11 cellular contexts compared by ENCODE assay signal in genomic region chr22:43861529-43861928, GRCh38. TPM values are rescaled to one million over a fixed set of nuclear protein-coding genes. Genes with fewer than 3 reads are reported as not detected.
DNase-seq lines count a peak whose midpoint lies in the region; ATAC-seq and TF ChIP-seq lines count a peak whose summit lies in the region.
"Had no signal": no experiment of that assay in that cellular context is flagged by ENCODE, and none has a peak within 500 bp of the region (broad histone marks: within the 10 kb centered on the region; RNA-seq: fewer than 3 reads in every experiment).

No MANE protein-coding gene starts in this region.

- POLR2A ChIA-PET in AG04449 (lab: Yijun Ruan, JAX), result no interaction called here

- no peaks in the 10 kb centered on the region for H4K20me1 ChIP-seq in GM23338 (replicated peaks; ENCODE audit: insufficient read depth)

- CTCF ChIA-PET in AG04449 (lab: Yijun Ruan, JAX), result no interaction called here

- no peaks in the 10 kb centered on the region for H3K9me2 ChIP-seq in GM23338 (ENCODE audit: insufficient read depth)

- peaks cover 20% of the 10 kb centered on the region for H3K36me3 Mint-ChIP-seq in GM23338 (ENCODE audit: low read depth)

- peaks cover 23% of the 10 kb centered on the region for H3K27me3 Mint-ChIP-seq in GM23338 (ENCODE audit: insufficient read depth, low read depth, poor library complexity)

- peak overlapping the region; percentile 81 for H3K4me2 ChIP-seq in GM23338

- no peaks in the 10 kb centered on the region; the same call in 1 of the 2 replicates for H3K36me3 ChIP-seq in GM23338 (ENCODE audit: insufficient read depth)
- H3K36me3 ChIP-seq in brain microvascular endothelial cell (replicated peaks), result no peaks in the 10 kb centered on the region
- H3K36me3 ChIP-seq in mesodermal cell (ENCODE audit: control insufficient read depth, insufficient read depth, low read length), result no peaks in the 10 kb centered on the region

- 56 to 63% methylated on average over 3 to 4 of the region's 9 CpGs for WGBS in mesodermal cell (ENCODE audit: insufficient coverage in 2 of 2), 2 experiments

- TF ChIP-seq CTCF in AG04449 (IDR thresholded peaks at IDR 0.05; ENCODE audit: insufficient read depth, low read length, missing control alignments), result no peak
- TF ChIP-seq CTCF in GM23338 (conservative IDR thresholded peaks at IDR 0.05; ENCODE audit: low read depth in 2 of 2), result no peak
- no peak for TF ChIP-seq CTCF in brain microvascular endothelial cell (IDR thresholded peaks at IDR 0.05; ENCODE audit: low read depth, low read length, missing control alignments)

- H3K4me3 ChIP-seq in AG04449 (ENCODE audit: low read depth, low read length) (peak overlapping the region; percentile 1; the same call in 1 of the 2 replicates), GM23338 (peak overlapping the region; percentile 55), brain microvascular endothelial cell (ENCODE audit: low read depth, low read length) (peak overlapping the region; percentile 33), mesodermal cell (ENCODE audit: extremely low read depth, insufficient read depth, low read length, poor library complexity, severe bottlenecking) (peak overlapping the region; percentile 47)

- in situ Hi-C loops in brain microvascular endothelial cell (cut with HindIII; ENCODE audit: low pct_ligation_motif_present, low sequenced_read_pairs), result no loop called here

- H2AFZ ChIP-seq in GM23338, result no peak overlapping the region

- H3K27ac ChIP-seq in GM23338 (ENCODE audit: low read depth) (no peak overlapping the region), brain microvascular endothelial cell (no peak overlapping the region), mesodermal cell (ENCODE audit: low read depth, low read length, severe bottlenecking) (no peak overlapping the region)

- peaks cover 10% of the 10 kb centered on the region for H3K9me3 Mint-ChIP-seq in GM23338

- peak; percentile 12 for ATAC-seq in GM23338
- no peak for ATAC-seq in esophagus mucosa
- ATAC-seq: stimulated activated naive CD8-positive, alpha-beta T cell treated with anti-CD3 and anti-CD28 coated beads, Interleukin-15, Interleukin-2, amounts not matched to agents 100 U/mL and 50 U/mL, for 24 hours had no signal

- H3K27me3 ChIP-seq in GM23338 (ENCODE audit: insufficient read depth), result 0 out of 2 replicates have a peak, but pooled peaks cover 2% of the 10 kb centered on the region
- H3K27me3 ChIP-seq in brain microvascular endothelial cell (replicated peaks), result peaks cover 7% of the 10 kb centered on the region

- no peak overlapping the region for H3K27ac Mint-ChIP-seq in GM23338

- H3K4me1 ChIP-seq in GM23338 (ENCODE audit: insufficient read depth) (peaks cover 21% of the 10 kb centered on the region), mesodermal cell (ENCODE audit: control insufficient read depth, insufficient read depth, low read length, poor library complexity, severe bottlenecking) (no peaks in the 10 kb centered on the region)

- peaks cover 51% of the 10 kb centered on the region for H3K79me2 ChIP-seq in GM23338 (replicated peaks; ENCODE audit: insufficient read depth)

- H3K9me3 ChIP-seq in mesodermal cell (ENCODE audit: control insufficient read depth, low read length), result peaks cover 5% of the 10 kb centered on the region

- DNase-seq in AG04449 (ENCODE audit: low read depth, low spot score) (no peak), GM23338 (ENCODE audit: low spot score) (no peak), brain microvascular endothelial cell (no peak), T-helper 9 cell (no peak), NCI-H526 treated with DMSO at 0.1 percent for 48 hours (lab: John Stamatoyannopoulos, UW) (no peak), SIG-M5 treated with dmso at 0.1 percent for 504 hours (lab: John Stamatoyannopoulos, UW; ENCODE audit: unreplicated experiment) (no peak)
- DNase-seq: NCI-H2029; stimulated activated naive CD8-positive, alpha-beta T cell treated with anti-CD3 and anti-CD28 coated beads, Interleukin-15, Interleukin-2, amounts not matched to agents 100 U/mL and 50 U/mL, for 24 hours had no signal

- H3K4me1 Mint-ChIP-seq in GM23338, result peaks cover 25% of the 10 kb centered on the region

- peaks cover 16% of the 10 kb centered on the region; the same call in 1 of the 2 replicates for H3F3A ChIP-seq in GM23338 (replicated peaks; ENCODE audit: low read depth)

- H3K4me3 Mint-ChIP-seq in GM23338, result peak overlapping the region; percentile 79

TF ChIP-seq in GM23338, 12 proteins besides CTCF, POLR2A, EP300 and RAD21:
- TF ChIP-seq ETS1 (IDR thresholded peaks at IDR 0.05), result no peak
- no peak for TF ChIP-seq CREB1 (CRISPR knock-in tag; IDR thresholded peaks at IDR 0.05; ENCODE audit: low read depth)
- TF ChIP-seq EZH2 (IDR thresholded peaks at IDR 0.05; ENCODE audit: low read depth, unreplicated experiment), result no peak
- no peak for TF ChIP-seq ZNF331 (CRISPR knock-in tag; IDR thresholded peaks at IDR 0.05; ENCODE audit: low read depth)
- no peak for TF ChIP-seq NANOG (IDR thresholded peaks at IDR 0.05; ENCODE audit: borderline replicate concordance)
- no peak for TF ChIP-seq POLR2AphosphoS5 (IDR thresholded peaks at IDR 0.05; ENCODE audit: low read depth)
- no peak for TF ChIP-seq JUNB (IDR thresholded peaks at IDR 0.05; ENCODE audit: unreplicated experiment)

RNA-seq across cellular contexts. Expression of gene SULT4A1, which starts 0.8 kb away (rescaled TPM):
- total RNA-seq in GM23338 (2014; rRNA removed; shearing (Covaris generic)), result 5.2 and 7.8 TPM in 2 replicates
- 4.3 and 4.7 TPM in 2 replicates for polyA plus RNA-seq in GM23338 (2016; fragmentation: Nextera tagmentation; extraction: Ambion mirVana)
- polyA plus RNA-seq in mesodermal cell (2013, experiment 1 of 2), result 8.1 TPM
- 5.4 TPM for polyA plus RNA-seq in mesodermal cell (2013, experiment 2 of 2)
- not detected for total RNA-seq in esophagus mucosa
- total RNA-seq: dermis microvascular lymphatic vessel endothelial cell had no signal

RNA-seq across cellular contexts. Expression of gene PNPLA5, which starts 30.3 kb away (rescaled TPM):
- 5.9 and 6.8 TPM in 2 replicates for total RNA-seq in GM23338 (2014; rRNA removed; shearing (Covaris generic))
- 2.0 and 2.3 TPM in 2 replicates for polyA plus RNA-seq in GM23338 (2016; fragmentation: Nextera tagmentation; extraction: Ambion mirVana)
- not detected for polyA plus RNA-seq in mesodermal cell (2013, experiment 1 of 2)
- polyA plus RNA-seq in mesodermal cell (2013, experiment 2 of 2), result not detected
- not detected for total RNA-seq in esophagus mucosa
- total RNA-seq: dermis microvascular lymphatic vessel endothelial cell had no signal

RNA-seq across cellular contexts. Expression of gene EFCAB6, which starts 49.4 kb away (rescaled TPM):
- total RNA-seq in GM23338 (2014; rRNA removed; shearing (Covaris generic)), result 1.8 and 1.9 TPM in 2 replicates
- 1.1 and 1.2 TPM in 2 replicates for polyA plus RNA-seq in GM23338 (2016; fragmentation: Nextera tagmentation; extraction: Ambion mirVana)
- polyA plus RNA-seq in mesodermal cell (2013, experiment 1 of 2), result 0.33 TPM
- 0.91 TPM for polyA plus RNA-seq in mesodermal cell (2013, experiment 2 of 2)
- 1.6 TPM for total RNA-seq in esophagus mucosa

Comparison
In these comparisons a context has a peak if more than half of its experiments do, and no peak if none do; other contexts are left out.
1. H3K4me3 ChIP-seq: peak in every context shown above with its lines; median percentile 55 in GM23338; 47 in mesodermal cell; 33 in brain microvascular endothelial cell; 1 in AG04449.